ENCODE assay signal across 17 cellular contexts in genomic region chr9:136719212-136719880, GRCh38. TPM values are rescaled to one million over a fixed set of nuclear protein-coding genes. Genes with fewer than 3 reads are reported as not detected.
A peak's percentile ranks its signal among the peaks of the same experiment; 100 is the strongest.
DNase-seq lines count a peak whose midpoint lies in the region; ATAC-seq and TF ChIP-seq lines count a peak whose summit lies in the region.
"Had no signal": no experiment of that assay in that cellular context is flagged by ENCODE, and none has a peak within 500 bp of the region (broad histone marks: within the 10 kb centered on the region; RNA-seq: fewer than 3 reads in every experiment).

No MANE protein-coding gene starts in this region.

- H3K36me3 ChIP-seq in HEK293 (ENCODE audit: control insufficient read depth in 2 of 2, insufficient read depth in 1 of 2, low read length in 2 of 2) (peaks cover 0 to 66% of the 10 kb centered on the region in 2 experiments; a peak in 2 of 3 replicates), brain microvascular endothelial cell (replicated peaks) (peaks cover 20% of the 10 kb centered on the region)

- ATAC-seq in naive thymus-derived CD8-positive, alpha-beta T cell, result peak; percentile 16 to 67

- TF ChIP-seq CTCF in HEK293 (tag by site-specific recombination; IDR thresholded peaks at IDR 0.05), result no peak
- peak; percentile 8 for TF ChIP-seq CTCF in brain microvascular endothelial cell (IDR thresholded peaks at IDR 0.05; ENCODE audit: low read depth, low read length, missing control alignments)

- CTCF ChIA-PET in HEK293 (lab: Yijun Ruan, JAX), result interaction anchor here (0.6 to 1.2 kb wide), 3 partner anchors 12 to 323 kb away, joined by 3 to 4 read pairs (median 3); no protein-coding TSS in a partner anchor

- H3K4me3 Mint-ChIP-seq in naive thymus-derived CD8-positive, alpha-beta T cell, result peak overlapping the region in 2 of 10 donors; percentile 5 to 29
- H3K4me3 Mint-ChIP-seq: activated CD4-positive, alpha-beta T cell treated with anti-CD3 and anti-CD28 coated beads, Interleukin-2, amount 10 ng/mL, durations not matched to agents 7 days and 5 days; activated naive CD4-positive, alpha-beta T cell treated with anti-CD3 and anti-CD28 coated beads, Interleukin-2, amount 50 U/mL, for 24 hours had no signal

- no peaks in the 10 kb centered on the region for H3K27me3 ChIP-seq in brain microvascular endothelial cell (replicated peaks)

- H3K27ac Mint-ChIP-seq in naive thymus-derived CD8-positive, alpha-beta T cell, result no peak overlapping the region
- H3K27ac Mint-ChIP-seq: activated CD4-positive, alpha-beta T cell treated with anti-CD3 and anti-CD28 coated beads, Interleukin-2, amount 10 ng/mL, durations not matched to agents 7 days and 5 days; activated naive CD4-positive, alpha-beta T cell treated with anti-CD3 and anti-CD28 coated beads, Interleukin-2, amount 50 U/mL, for 24 hours; CD8-positive, alpha-beta memory T cell had no signal

- H3K27me3 Mint-ChIP-seq in naive thymus-derived CD8-positive, alpha-beta T cell, result peaks cover 0 to 11% (median 7%) of the 10 kb centered on the region in 5 donors
- H3K27me3 Mint-ChIP-seq: activated naive CD4-positive, alpha-beta T cell treated with anti-CD3 and anti-CD28 coated beads, Interleukin-2, amount 50 U/mL, for 24 hours had no signal

- H3K9me3 ChIP-seq in HEK293 (ENCODE audit: control insufficient read depth, insufficient read depth, low read depth, low read length), result no peaks in the 10 kb centered on the region

- peaks cover 10 to 26% (median 20%) of the 10 kb centered on the region in 4 donors for H3K4me1 Mint-ChIP-seq in naive thymus-derived CD8-positive, alpha-beta T cell

- DNase-seq in CD1c-positive myeloid dendritic cell (ENCODE audit: extremely low spot score) (peak; percentile 77), brain microvascular endothelial cell (no peak), caudate nucleus (lab: John Stamatoyannopoulos, UW) (no peak), NCI-H748 (lab: John Stamatoyannopoulos, UW; ENCODE audit: unreplicated experiment) (no peak), NCI-H2107 (lab: John Stamatoyannopoulos, UW) (no peak), NCI-H1092 treated with DMSO at 0.1 percent for 48 hours (lab: John Stamatoyannopoulos, UW) (no peak)
- DNase-seq in naive thymus-derived CD8-positive, alpha-beta T cell, result peak in 1 of 10 donors; percentile 24
- DNase-seq: activated CD4-positive, alpha-beta T cell treated with anti-CD3 and anti-CD28 coated beads, Interleukin-2, amount 10 ng/mL, durations not matched to agents 7 days and 5 days; CD8-positive, alpha-beta memory T cell; effector CD4-positive, alpha-beta T cell; NCI-H1092; NCI-H526 had no signal

- POLR2A ChIA-PET in HEK293 (lab: Yijun Ruan, JAX), result interaction anchor here (0.6 to 2.5 kb wide), 4 partner anchors 9 to 269 kb away, joined by 3 to 28 read pairs (median 6); no protein-coding TSS in a partner anchor
- POLR2A ChIA-PET in naive thymus-derived CD8-positive, alpha-beta T cell (lab: Charles Lee), result interaction anchor here (0.9 to 1.5 kb wide), 2 partner anchors 8 to 16 kb away, joined by 3 to 12 read pairs; no protein-coding TSS in a partner anchor

- H3K9me3 Mint-ChIP-seq in naive thymus-derived CD8-positive, alpha-beta T cell, result no peaks in the 10 kb centered on the region
- H3K9me3 Mint-ChIP-seq: activated CD4-positive, alpha-beta T cell treated with anti-CD3 and anti-CD28 coated beads, Interleukin-2, amount 10 ng/mL, durations not matched to agents 7 days and 5 days; activated naive CD4-positive, alpha-beta T cell treated with anti-CD3 and anti-CD28 coated beads, Interleukin-2, amount 50 U/mL, for 24 hours; CD8-positive, alpha-beta memory T cell had no signal

- peaks cover 0 to 11% (median 4%) of the 10 kb centered on the region in 3 donors for H3K36me3 Mint-ChIP-seq in naive thymus-derived CD8-positive, alpha-beta T cell

- H3K27ac ChIP-seq in HEK293 (ENCODE audit: extremely low read depth, low read depth, low read length), result no peak overlapping the region
- no peak overlapping the region for H3K27ac ChIP-seq in brain microvascular endothelial cell
- no peak overlapping the region for H3K27ac ChIP-seq in caudate nucleus (ENCODE audit: low read depth, low read length)
- H3K27ac ChIP-seq: SK-N-MC had no signal

- no peaks in the 10 kb centered on the region for H3K4me1 ChIP-seq in HEK293 (ENCODE audit: control insufficient read depth, insufficient read depth, low read length)

- H3K4me3 ChIP-seq in HEK293 (ENCODE audit: low read depth, low read length), result no peak overlapping the region
- no peak overlapping the region for H3K4me3 ChIP-seq in brain microvascular endothelial cell (ENCODE audit: low read depth, low read length)
- H3K4me3 ChIP-seq: SK-N-MC had no signal

- in situ Hi-C loops in brain microvascular endothelial cell (cut with HindIII; ENCODE audit: low pct_ligation_motif_present, low sequenced_read_pairs), result no loop called here

TF ChIP-seq in HEK293, 187 proteins besides CTCF, POLR2A, EP300 and RAD21 (continues in another document):
- TF ChIP-seq SP2 (tag by site-specific recombination; IDR thresholded peaks at IDR 0.05) (peak; percentile 50), ZNF558 (tag by site-specific recombination; IDR thresholded peaks at IDR 0.05) (no peak), MYNN (tag by site-specific recombination; IDR thresholded peaks at IDR 0.05; ENCODE audit: borderline replicate concordance) (no peak), IKZF3 (tag by site-specific recombination; IDR thresholded peaks at IDR 0.05) (0 out of 2 replicates have a peak, but pooled peaks have one; percentile 32), ZNF114 (tag by site-specific recombination; IDR thresholded peaks at IDR 0.05) (no peak), GLIS1 (tag by site-specific recombination; IDR thresholded peaks at IDR 0.05) (peak; percentile 49), ZNF510 (tag by site-specific recombination; IDR thresholded peaks at IDR 0.05; ENCODE audit: insufficient replicate concordance) (no peak), ZNF548 (tag by site-specific recombination; IDR thresholded peaks at IDR 0.05) (no peak), BCL11A (tag by site-specific recombination; IDR thresholded peaks at IDR 0.05; ENCODE audit: low read depth) (0 out of 2 replicates have a peak, but pooled peaks have one; percentile 25), GLIS2 (tag by site-specific recombination; IDR thresholded peaks at IDR 0.05) (no peak), PRDM2 (tag by site-specific recombination; IDR thresholded peaks at IDR 0.05; ENCODE audit: borderline replicate concordance) (no peak), ZNF529 (tag by site-specific recombination; IDR thresholded peaks at IDR 0.05; ENCODE audit: insufficient replicate concordance) (no peak), ZNF610 (tag by site-specific recombination; IDR thresholded peaks at IDR 0.05; ENCODE audit: borderline replicate concordance) (no peak), REPIN1 (tag by site-specific recombination; IDR thresholded peaks at IDR 0.05; ENCODE audit: low read depth) (no peak)

RNA-seq across cellular contexts. Expression of gene DIPK1B, which starts 7.0 kb away (rescaled TPM):
- 1 to 10 TPM in 1 of 2 experiments, under 1 TPM in 1; 0.58 to 1.1 TPM for total RNA-seq in naive thymus-derived CD8-positive, alpha-beta T cell
- polyA plus RNA-seq in naive thymus-derived CD8-positive, alpha-beta T cell, result under 1 TPM in 1 of 3 donors, not detected in 2; 0.07 TPM
- total RNA-seq: activated CD4-positive, alpha-beta T cell treated with anti-CD3 and anti-CD28 coated beads, Interleukin-2, amount 10 ng/mL, durations not matched to agents 7 days and 5 days; CD8-positive, alpha-beta memory T cell had no signal
- polyA plus RNA-seq: CD8-positive, alpha-beta memory T cell had no signal

RNA-seq across cellular contexts. Expression of gene LCN10, which starts 23.4 kb away (rescaled TPM):
- 10 to 100 TPM; 11.0 to 11.1 TPM for total RNA-seq in naive thymus-derived CD8-positive, alpha-beta T cell
- 1 to 10 TPM in 2 of 3 donors, under 1 TPM in 1; 0.60 to 6.6 (median 3.1) TPM for polyA plus RNA-seq in naive thymus-derived CD8-positive, alpha-beta T cell
- total RNA-seq: activated CD4-positive, alpha-beta T cell treated with anti-CD3 and anti-CD28 coated beads, Interleukin-2, amount 10 ng/mL, durations not matched to agents 7 days and 5 days; urinary bladder had no signal

RNA-seq across cellular contexts. Expression of gene LCN6, which starts 29.0 kb away (rescaled TPM):
- total RNA-seq in naive thymus-derived CD8-positive, alpha-beta T cell, result not detected
- polyA plus RNA-seq in naive thymus-derived CD8-positive, alpha-beta T cell, result not detected
- total RNA-seq: activated CD4-positive, alpha-beta T cell treated with anti-CD3 and anti-CD28 coated beads, Interleukin-2, amount 10 ng/mL, durations not matched to agents 7 days and 5 days; CD8-positive, alpha-beta memory T cell; urinary bladder had no signal
- polyA plus RNA-seq: CD8-positive, alpha-beta memory T cell had no signal

RNA-seq across cellular contexts. Expression of gene AGPAT2, which starts 32.1 kb away (rescaled TPM):
- 1 to 10 TPM; 3.0 to 5.8 TPM for total RNA-seq in naive thymus-derived CD8-positive, alpha-beta T cell
- polyA plus RNA-seq in naive thymus-derived CD8-positive, alpha-beta T cell, result 10 to 100 TPM; 10.7 to 24.8 (median 14.6) TPM

RNA-seq across cellular contexts. Expression of gene LCN8, which starts 38.7 kb away (rescaled TPM):
- total RNA-seq in naive thymus-derived CD8-positive, alpha-beta T cell, result 1 to 10 TPM; 1.4 to 2.6 TPM
- polyA plus RNA-seq in naive thymus-derived CD8-positive, alpha-beta T cell, result not detected
- total RNA-seq: activated CD4-positive, alpha-beta T cell treated with anti-CD3 and anti-CD28 coated beads, Interleukin-2, amount 10 ng/mL, durations not matched to agents 7 days and 5 days; CD8-positive, alpha-beta memory T cell; mucosa of gallbladder; urinary bladder had no signal
- polyA plus RNA-seq: CD8-positive, alpha-beta memory T cell; urinary bladder had no signal
